Comparison of ENCODE assay signal across 19 cellular contexts in genomic region chr3:57770121-57770828, GRCh38. TPM values are rescaled to one million over a fixed set of nuclear protein-coding genes. Genes with fewer than 3 reads are reported as not detected.
DNase-seq lines count a peak whose midpoint lies in the region; ATAC-seq, FAIRE-seq and TF ChIP-seq lines count a peak whose summit lies in the region.
"Had no signal": no experiment of that assay in that cellular context is flagged by ENCODE, and none has a peak within 500 bp of the region (broad histone marks: within the 10 kb centered on the region; RNA-seq: fewer than 3 reads in every experiment).

No MANE protein-coding gene starts in this region.

- H3K23ac ChIP-seq in mesenchymal stem cell (ENCODE audit: low read length in 2 of 2): no peak overlapping the region

- H3K9me3 ChIP-seq in keratinocyte (ENCODE audit: control insufficient read depth, low read depth, low read length) (no peaks in the 10 kb centered on the region), pancreas (no peaks in the 10 kb centered on the region), mesenchymal stem cell (ENCODE audit: control insufficient read depth, low read length) (no peaks in the 10 kb centered on the region), OCI-LY7 (ENCODE audit: low read length) (no peaks in the 10 kb centered on the region)
- H3K9me3 ChIP-seq: BLaER1 treated with 17β-estradiol and CSF1 and Interleukin-3, amounts not matched to agents 10 nM and 100 nM; SJSA1 had no signal

- no peak overlapping the region for H3K9ac ChIP-seq in keratinocyte (ENCODE audit: control insufficient read depth, extremely low read depth, insufficient read depth, low read length)
- no peak overlapping the region for H3K9ac ChIP-seq in mesenchymal stem cell (ENCODE audit: low read length)
- H3K9ac ChIP-seq: BLaER1 treated with 17β-estradiol and CSF1 and Interleukin-3, amounts not matched to agents 10 nM and 100 nM; KMS-11 had no signal

- H3K4me2 ChIP-seq in GM23338 (peak overlapping the region; percentile 15; the same call in 1 of the 2 replicates), keratinocyte (ENCODE audit: control insufficient read depth, extremely low read depth, insufficient read depth, low read depth, low read length) (no peak overlapping the region), mesenchymal stem cell (ENCODE audit: low read length, poor library complexity, severe bottlenecking) (no peak overlapping the region), OCI-LY7 (ENCODE audit: low read length) (no peak overlapping the region)
- H3K4me2 ChIP-seq: BLaER1 treated with 17β-estradiol and CSF1 and Interleukin-3, amounts not matched to agents 10 nM and 100 nM; KMS-11 had no signal

- WGBS in pancreas, 2 donors: 47 to 50% methylated on average over 4 of the region's 4 CpGs
- 97% methylated on average over 3 of the region's 4 CpGs for WGBS in mesenchymal stem cell

- intact Hi-C loops in pancreas (cut with DNase I): no loop called here
- intact Hi-C loops in OCI-LY7 (cut with micrococcal nuclease; ENCODE audit: unreplicated experiment): no loop called here

- H3K27me3 Mint-ChIP-seq in GM23338 (ENCODE audit: insufficient read depth, low read depth, poor library complexity): no peaks in the 10 kb centered on the region
- H3K27me3 Mint-ChIP-seq in WTC11 (ENCODE audit: low read depth): no peaks in the 10 kb centered on the region

- no peak overlapping the region for H4K8ac ChIP-seq in mesenchymal stem cell (ENCODE audit: low read length)

- CTCF ChIA-PET in WTC11 (lab: Charles Lee): interaction anchor here (1.0 to 1.1 kb wide), 2 partner anchors 63 to 373 kb away, joined by 3 read pairs; no protein-coding TSS in a partner anchor
- CTCF ChIA-PET in OCI-LY7 (lab: Charles Lee; ENCODE audit: unreplicated experiment): no interaction called here

- no peak overlapping the region for H2BK12ac ChIP-seq in mesenchymal stem cell (ENCODE audit: low read length in 2 of 2)

- H3K9me3 Mint-ChIP-seq in GM23338 (no peaks in the 10 kb centered on the region), WTC11 (no peaks in the 10 kb centered on the region)
- H3K9me3 Mint-ChIP-seq: CD8-positive, alpha-beta T cell had no signal

- H3K79me2 ChIP-seq in GM23338 (replicated peaks; ENCODE audit: insufficient read depth): peaks cover 99% of the 10 kb centered on the region
- peaks cover 97% of the 10 kb centered on the region for H3K79me2 ChIP-seq in keratinocyte (ENCODE audit: control insufficient read depth, insufficient read depth, low read length)
- peaks cover 86% of the 10 kb centered on the region for H3K79me2 ChIP-seq in OCI-LY7 (ENCODE audit: insufficient read depth, low read depth, low read length)

- H3K36me3 ChIP-seq in GM23338 (ENCODE audit: insufficient read depth) (no peaks in the 10 kb centered on the region), keratinocyte (ENCODE audit: control insufficient read depth in 2 of 2, extremely low read depth in 1 of 2, insufficient read depth in 2 of 2, low read length in 2 of 2) (peaks cover 0 to 9% of the 10 kb centered on the region in 2 experiments), pancreas (no peaks in the 10 kb centered on the region), mesenchymal stem cell (ENCODE audit: control insufficient read depth in 1 of 2, insufficient read depth in 2 of 2, low read depth in 1 of 2, low read length in 2 of 2) (peaks cover 3 to 17% of the 10 kb centered on the region in 2 experiments), OCI-LY7 (ENCODE audit: insufficient read depth, low read length) (peaks cover 60% of the 10 kb centered on the region)

- H2BK15ac ChIP-seq in mesenchymal stem cell (ENCODE audit: low read depth, poor library complexity, severe bottlenecking): no peak overlapping the region

- POLR2A ChIA-PET in WTC11 (lab: Charles Lee): interaction anchor here (1.0 kb wide), 1 partner anchor 78 kb away, joined by 3 read pairs; no protein-coding TSS in a partner anchor
- POLR2A ChIA-PET in OCI-LY7 (lab: Charles Lee): interaction anchor here (0.8 to 1.4 kb wide), 4 partner anchors 12 to 29 kb away, joined by 3 to 4 read pairs (median 4); no protein-coding TSS in a partner anchor

- peaks cover 16% of the 10 kb centered on the region for H3K4me1 Mint-ChIP-seq in GM23338
- peaks cover 16% of the 10 kb centered on the region for H3K4me1 Mint-ChIP-seq in WTC11

- DNase-seq in GM23338 (ENCODE audit: low spot score) (no peak), WTC11 (ENCODE audit: low spot score) (no peak), keratinocyte (ENCODE audit: low read depth, low spot score) (no peak), pancreas (no peak), mesenchymal stem cell (no peak), NCI-H2171 treated with DMSO at 0.1 percent for 48 hours (lab: John Stamatoyannopoulos, UW) (no peak), OCI-LY7 (ENCODE audit: low spot score) (no peak)
- DNase-seq: CD8-positive, alpha-beta T cell; DMS53; EL; NCI-H1417 treated with DMSO at 0.1 percent for 48 hours; NCI-H187 treated with DMSO at 0.1 percent for 48 hours; NCI-H345; NCI-H526 had no signal

- no peak for ATAC-seq in GM23338
- ATAC-seq in WTC11: no peak
- ATAC-seq in pancreas: peak; percentile 11 to 72 (median 48)
- ATAC-seq: CD8-positive, alpha-beta T cell had no signal

- H3F3A ChIP-seq in GM23338 (replicated peaks; ENCODE audit: low read depth): no peaks in the 10 kb centered on the region

- no peak overlapping the region for H3K18ac ChIP-seq in mesenchymal stem cell (ENCODE audit: low read depth in 1 of 2, low read length in 2 of 2)

- FAIRE-seq in keratinocyte (lab: Jason Lieb, UNC) (peak; percentile 43), pancreas (lab: Jason Lieb, UNC) (no peak)
- FAIRE-seq: GM12892, GM18507 had no signal

- no peak overlapping the region for H3K14ac ChIP-seq in mesenchymal stem cell (ENCODE audit: low read length in 2 of 2)

- H2AFZ ChIP-seq in GM23338 (no peak overlapping the region), keratinocyte (ENCODE audit: control insufficient read depth, low read length) (no peak overlapping the region), mesenchymal stem cell (ENCODE audit: low read depth, low read length) (no peak overlapping the region), OCI-LY7 (ENCODE audit: low read length) (no peak overlapping the region)

- no peak overlapping the region for H3K27ac Mint-ChIP-seq in GM23338
- peak overlapping the region; percentile 64 for H3K27ac Mint-ChIP-seq in WTC11
- H3K27ac Mint-ChIP-seq: CD8-positive, alpha-beta T cell had no signal

- TF ChIP-seq CTCF in GM23338 (conservative IDR thresholded peaks at IDR 0.05; ENCODE audit: low read depth in 2 of 2) (no peak), WTC11 (IDR thresholded peaks at IDR 0.05) (no peak), keratinocyte (optimal IDR thresholded peaks at IDR 0.05 in 1 of 3, IDR thresholded peaks at IDR 0.05 in 1 of 3, conservative IDR thresholded peaks at IDR 0.05 in 1 of 3; ENCODE audit: extremely low read depth in 1 of 3, insufficient read depth in 2 of 3, low read length in 3 of 3) (no peak), pancreas (IDR thresholded peaks at IDR 0.05) (no peak), OCI-LY7 (conservative IDR thresholded peaks at IDR 0.05; ENCODE audit: low read length) (no peak)

- dilution Hi-C loops in keratinocyte (cut with MboI; ENCODE audit: extremely low pct_ligation_motif_present, low sequenced_read_pairs): no loop called here

- H2AK5ac ChIP-seq in mesenchymal stem cell (ENCODE audit: low read length, severe bottlenecking): no peak overlapping the region

- no peaks in the 10 kb centered on the region for H3K27me3 ChIP-seq in GM23338 (ENCODE audit: insufficient read depth)
- H3K27me3 ChIP-seq in keratinocyte (ENCODE audit: control insufficient read depth, extremely low read depth, insufficient read depth, low read length): no peaks in the 10 kb centered on the region
- H3K27me3 ChIP-seq in pancreas: no peaks in the 10 kb centered on the region
- H3K27me3 ChIP-seq in mesenchymal stem cell (ENCODE audit: control insufficient read depth in 1 of 2, insufficient read depth in 1 of 2, low read length in 2 of 2): no peaks in the 10 kb centered on the region
- H3K27me3 ChIP-seq: BLaER1 treated with 17β-estradiol and CSF1 and Interleukin-3, amounts not matched to agents 10 nM and 100 nM; SJSA1 had no signal

- H3K27ac ChIP-seq in GM23338 (ENCODE audit: low read depth): peak overlapping the region; percentile 58; the same call in 1 of the 2 replicates
- H3K27ac ChIP-seq in keratinocyte (ENCODE audit: control insufficient read depth, insufficient read depth, low read length): no peak overlapping the region
- peak overlapping the region in 1 of 4 donors; percentile 5 for H3K27ac ChIP-seq in pancreas
- H3K27ac ChIP-seq in mesenchymal stem cell (ENCODE audit: low read length, poor library complexity, severe bottlenecking): no peak overlapping the region
- H3K27ac ChIP-seq in OCI-LY7 (ENCODE audit: low read depth, low read length, poor library complexity, severe bottlenecking): no peak overlapping the region
- H3K27ac ChIP-seq: BLaER1 treated with 17β-estradiol and CSF1 and Interleukin-3, amounts not matched to agents 10 nM and 100 nM; KMS-11; SJSA1 had no signal

- no TSS peak for BruUV-seq in OCI-LY7 (replicated peaks; lab: Mats Ljungman, UMichigan)

- H3K4ac ChIP-seq in mesenchymal stem cell (ENCODE audit: low read depth in 1 of 2, low read length in 2 of 2): no peak overlapping the region

- H4K20me1 ChIP-seq in GM23338 (replicated peaks; ENCODE audit: insufficient read depth) (peaks cover 35% of the 10 kb centered on the region), keratinocyte (ENCODE audit: control insufficient read depth, extremely low read depth, insufficient read depth, low read length) (peaks cover 27% of the 10 kb centered on the region), OCI-LY7 (ENCODE audit: insufficient read depth, low read length) (0 out of 2 replicates have a peak, but pooled peaks cover 7% of the 10 kb centered on the region)

- no peak overlapping the region for H3K4me3 Mint-ChIP-seq in GM23338
- no peak overlapping the region for H3K4me3 Mint-ChIP-seq in WTC11
- H3K4me3 Mint-ChIP-seq: CD8-positive, alpha-beta T cell had no signal

- H3K4me1 ChIP-seq in GM23338 (ENCODE audit: insufficient read depth) (peaks cover 16% of the 10 kb centered on the region; the same call in 1 of the 2 replicates), keratinocyte (ENCODE audit: control insufficient read depth, extremely low read depth, insufficient read depth, low read length) (peaks cover 6% of the 10 kb centered on the region), pancreas (peaks cover 6 to 9% (median 8%) of the 10 kb centered on the region in 3 donors), mesenchymal stem cell (ENCODE audit: control insufficient read depth, insufficient read depth, low read depth, low read length) (no peaks in the 10 kb centered on the region), OCI-LY7 (ENCODE audit: insufficient read depth, low read length, poor library complexity, severe bottlenecking) (no peaks in the 10 kb centered on the region)

- no peaks in the 10 kb centered on the region for H3K9me2 ChIP-seq in GM23338 (ENCODE audit: insufficient read depth)
- no peaks in the 10 kb centered on the region for H3K9me2 ChIP-seq in OCI-LY7 (ENCODE audit: insufficient read depth, low read length)

- H3K4me3 ChIP-seq in GM23338: no peak overlapping the region
- no peak overlapping the region for H3K4me3 ChIP-seq in keratinocyte (ENCODE audit: control insufficient read depth in 2 of 3, extremely low read depth in 1 of 3, insufficient read depth in 2 of 3, low read depth in 1 of 3, low read length in 3 of 3)
- no peak overlapping the region for H3K4me3 ChIP-seq in pancreas
- H3K4me3 ChIP-seq in mesenchymal stem cell (ENCODE audit: insufficient read depth in 1 of 2, low read depth in 1 of 2, low read length in 2 of 2): no peak overlapping the region
- no peak overlapping the region for H3K4me3 ChIP-seq in OCI-LY7 (ENCODE audit: low read depth, low read length, poor library complexity, severe bottlenecking)
- H3K4me3 ChIP-seq: BLaER1 treated with 17β-estradiol and CSF1 and Interleukin-3, amounts not matched to agents 10 nM and 100 nM; SJSA1 had no signal

- no peak overlapping the region for H4K91ac ChIP-seq in mesenchymal stem cell (ENCODE audit: low read length)

- H2BK5ac ChIP-seq in mesenchymal stem cell (ENCODE audit: low read depth, low read length, poor library complexity, severe bottlenecking): no peak overlapping the region

- H2BK120ac ChIP-seq in mesenchymal stem cell (ENCODE audit: low read depth, low read length): no peak overlapping the region

- H3K36me3 Mint-ChIP-seq in GM23338 (ENCODE audit: low read depth) (peaks cover 3% of the 10 kb centered on the region; the same call in 2 of the 3 replicates), WTC11 (0 out of 2 replicates have a peak, but pooled peaks cover 3% of the 10 kb centered on the region)

- no peaks in the 10 kb centered on the region for H3K9me1 ChIP-seq in keratinocyte (ENCODE audit: control insufficient read depth, extremely low read depth, insufficient read depth, low read length)

- H3K79me1 ChIP-seq in mesenchymal stem cell (replicated peaks; ENCODE audit: low read length, poor library complexity, severe bottlenecking): peaks cover 20% of the 10 kb centered on the region

RNA-seq across cellular contexts. Expression of gene SLMAP, which starts 14.2 kb away (rescaled TPM):
- 61.2 and 73.0 TPM in 2 replicates for total RNA-seq in GM23338 (2014; rRNA removed; shearing (Covaris generic))
- 27.3 and 32.1 TPM in 2 replicates for polyA plus RNA-seq in GM23338 (2016; fragmentation: Nextera tagmentation; extraction: Ambion mirVana)
- total RNA-seq in WTC11 (2021): 75.5 to 79.5 TPM (median 78.3 TPM) in 3 replicates
- polyA plus RNA-seq in keratinocyte: 44.4 to 58.0 TPM (median 53.1 TPM) in 3 replicates
- polyA plus RNA-seq in keratinocyte (2011; ENCODE audit: low read depth): 150 TPM
- polyA plus RNA-seq in keratinocyte (2011; cell fraction: cytosol; rRNA removed): 36.2 and 58.9 TPM in 2 replicates
- polyA plus RNA-seq in keratinocyte (2011; cell fraction: nucleus; rRNA removed): 68.3 and 79.3 TPM in 2 replicates
- 37.2 and 52.5 TPM in 2 replicates for polyA plus RNA-seq in keratinocyte (2012; ENCODE audit: low replicate concordance)
- 76.8 to 122 TPM (median 104 TPM) in 3 replicates for polyA minus RNA-seq in keratinocyte
- 78.1 TPM for polyA minus RNA-seq in keratinocyte (2011; cell fraction: cytosol; rRNA and poly(A)+ RNA removed)
- polyA minus RNA-seq in keratinocyte (2011; cell fraction: nucleus; rRNA and poly(A)+ RNA removed): 103 and 188 TPM in 2 replicates
- 10 to 100 TPM; 20.6 to 39.6 (median 23.8) TPM for total RNA-seq in pancreas
- 10 to 100 TPM in 1 of 2 donors, 1 to 10 TPM in 1; 9.0 to 11.7 TPM for polyA plus RNA-seq in pancreas
- polyA plus RNA-seq in mesenchymal stem cell (2013, experiment 1 of 2): 29.6 TPM
- 29.2 TPM for polyA plus RNA-seq in mesenchymal stem cell (2013, experiment 2 of 2)
- 39.1 and 41.6 TPM in 2 replicates for total RNA-seq in OCI-LY7 (2014; rRNA removed; shearing (Covaris generic))
- total RNA-seq in OCI-LY7 (2022): 68.4 and 71.3 TPM in 2 replicates

Comparison
In these comparisons a context has a peak if more than half of its experiments do, and no peak if none do; other contexts are left out.
1. ATAC-seq: peak in pancreas (4 of 4); none in GM23338 (single experiment) and WTC11 (single experiment).